In genomic region chr1:41497056-41497440, GRCh38 we compare ENCODE assay signal across 10 cellular contexts. TPM values are rescaled to one million over a fixed set of nuclear protein-coding genes. Genes with fewer than 3 reads are reported as not detected.
DNase-seq lines count a peak whose midpoint lies in the region; ATAC-seq, FAIRE-seq and TF ChIP-seq lines count a peak whose summit lies in the region.
"Had no signal": no experiment of that assay in that cellular context is flagged by ENCODE, and none has a peak within 500 bp of the region (broad histone marks: within the 10 kb centered on the region; RNA-seq: fewer than 3 reads in every experiment).

No MANE protein-coding gene starts in this region.

- CTCF ChIA-PET in IMR-90 (lab: Yijun Ruan, JAX): no interaction called here

- H3K9me1 ChIP-seq in IMR-90 (ENCODE audit: insufficient read depth, low read length): peaks cover 27% of the 10 kb centered on the region

- peak overlapping the region; percentile 74 for H2BK20ac ChIP-seq in IMR-90 (ENCODE audit: low read depth, low read length)

- peak overlapping the region; percentile 89 for H4K5ac ChIP-seq in IMR-90 (ENCODE audit: low read depth, low read length)

- TF ChIP-seq CTCF in IMR-90 (conservative IDR thresholded peaks at IDR 0.05; ENCODE audit: low read depth, low read length): no peak
- TF ChIP-seq CTCF in astrocyte (IDR thresholded peaks at IDR 0.05; ENCODE audit: insufficient read depth, low read depth, low read length): no peak

- peak overlapping the region; percentile 99 for H2AK9ac ChIP-seq in IMR-90 (replicated peaks; ENCODE audit: low read depth, low read length, poor library complexity)

- H3K23ac ChIP-seq in IMR-90 (ENCODE audit: low read depth, low read length): no peak overlapping the region; the same call in 1 of the 2 replicates

- no peak for TF ChIP-seq POLR2A in IMR-90 (IDR thresholded peaks at IDR 0.05; ENCODE audit: low read depth, low read length)

- H2AFZ ChIP-seq in IMR-90 (replicated peaks; ENCODE audit: low read length, poor library complexity) (peak overlapping the region; percentile 82), astrocyte (ENCODE audit: low read depth, low read length) (no peak overlapping the region)

- H3K36me3 Mint-ChIP-seq in astrocyte (ENCODE audit: low read depth, unreplicated experiment): no peaks in the 10 kb centered on the region
- no peaks in the 10 kb centered on the region for H3K36me3 Mint-ChIP-seq in natural killer cell treated with Interleukin-12 subunit alpha and Interleukin-12 subunit beta and Interleukin-15 and Interleukin-18, amount 100 ng/mL, for 72 hours

- dilution Hi-C loops in IMR-90 (cut with HindIII; ENCODE audit: low sequenced_read_pairs, unreplicated experiment): no loop called here

- BruUV-seq in IMR-90 (replicated peaks; lab: Mats Ljungman, UMichigan): no TSS peak

- H3K9me3 ChIP-seq in IMR-90 (ENCODE audit: control insufficient read depth, insufficient read depth, low read length) (no peaks in the 10 kb centered on the region), astrocyte (ENCODE audit: insufficient read depth, low read depth, low read length) (no peaks in the 10 kb centered on the region)

- no peak for DNase-seq in IMR-90
- DNase-seq in astrocyte (ENCODE audit: low read depth): no peak
- peak; percentile 55 for DNase-seq in kidney tubule cell (ENCODE audit: low spot score)
- DNase-seq in NCI-H510A treated with DMSO at 0.1 percent for 48 hours (lab: John Stamatoyannopoulos, UW): no peak
- no peak for DNase-seq in DMS 273 (lab: John Stamatoyannopoulos, UW; ENCODE audit: unreplicated experiment)
- DNase-seq in natural killer cell treated with Interleukin-12 subunit alpha and Interleukin-12 subunit beta and Interleukin-15 and Interleukin-18, amount 100 ng/mL, for 72 hours (ENCODE audit: low spot score): no peak
- no peak for DNase-seq in stimulated activated CD4-positive, alpha-beta T cell treated with anti-CD3 and anti-CD28 coated beads, Interleukin-15, amount 100 ng/mL, for 24 hours
- DNase-seq: NCI-H524 treated with DMSO at 0.1 percent for 48 hours had no signal

- H3K27ac ChIP-seq in IMR-90 (ENCODE audit: insufficient read depth, low read length): no peak overlapping the region; the same call in 1 of the 2 replicates
- peak overlapping the region; percentile 75 for H3K27ac ChIP-seq in astrocyte (ENCODE audit: low read depth, low read length)
- peak overlapping the region; percentile 77 for H3K27ac ChIP-seq in temporal lobe (ENCODE audit: low read depth, low read length)

- peaks cover 2% of the 10 kb centered on the region for H3K9me3 Mint-ChIP-seq in astrocyte (ENCODE audit: unreplicated experiment)
- H3K9me3 Mint-ChIP-seq in natural killer cell treated with Interleukin-12 subunit alpha and Interleukin-12 subunit beta and Interleukin-15 and Interleukin-18, amount 100 ng/mL, for 72 hours: no peaks in the 10 kb centered on the region

- H3K9ac ChIP-seq in IMR-90 (ENCODE audit: low read depth, low read length) (peak overlapping the region; percentile 17; the same call in 1 of the 2 replicates), astrocyte (ENCODE audit: low read length) (peak overlapping the region; percentile 80)

- peaks cover 26% of the 10 kb centered on the region for H3K4me1 Mint-ChIP-seq in astrocyte (ENCODE audit: low read depth, unreplicated experiment)
- no peaks in the 10 kb centered on the region for H3K4me1 Mint-ChIP-seq in natural killer cell treated with Interleukin-12 subunit alpha and Interleukin-12 subunit beta and Interleukin-15 and Interleukin-18, amount 100 ng/mL, for 72 hours (ENCODE audit: low read depth in 2 of 2)

- H2BK5ac ChIP-seq in IMR-90 (ENCODE audit: low read depth, low read length, poor library complexity, severe bottlenecking): peak overlapping the region; percentile 12

- H3K4me3 ChIP-seq in IMR-90 (ENCODE audit: insufficient read depth, low read depth, low read length): no peak overlapping the region
- no peak overlapping the region for H3K4me3 ChIP-seq in astrocyte (ENCODE audit: insufficient read depth, low read depth, low read length)

- H3K4me1 ChIP-seq in IMR-90 (ENCODE audit: control insufficient read depth, insufficient read depth, low read length) (peaks cover 22% of the 10 kb centered on the region), astrocyte (ENCODE audit: insufficient read depth, low read length) (peaks cover 60% of the 10 kb centered on the region)

- peaks cover 7% of the 10 kb centered on the region for H3K27me3 Mint-ChIP-seq in astrocyte (ENCODE audit: low read depth, unreplicated experiment)
- H3K27me3 Mint-ChIP-seq in natural killer cell treated with Interleukin-12 subunit alpha and Interleukin-12 subunit beta and Interleukin-15 and Interleukin-18, amount 100 ng/mL, for 72 hours: peaks cover 0 to 8% of the 10 kb centered on the region in 2 donors

- H4K91ac ChIP-seq in IMR-90 (ENCODE audit: insufficient read depth, low read depth, low read length): peak overlapping the region; percentile 98

- in situ Hi-C loops in IMR-90 (cut with MboI; ENCODE audit: low sequenced_read_pairs): no loop called here

- no peak for ATAC-seq in IMR-90 (ENCODE audit: low read depth)
- ATAC-seq in natural killer cell treated with Interleukin-12 subunit alpha and Interleukin-12 subunit beta and Interleukin-15 and Interleukin-18, amount 100 ng/mL, for 72 hours: no peak

- no peak overlapping the region for H3K4me2 ChIP-seq in IMR-90 (ENCODE audit: low read depth, low read length)
- H3K4me2 ChIP-seq in astrocyte (ENCODE audit: low read length): peak overlapping the region; percentile 76

- H4K8ac ChIP-seq in IMR-90 (ENCODE audit: low read depth in 2 of 2, low read length in 2 of 2): peak overlapping the region; percentile 87 to 97

- H3K4me3 Mint-ChIP-seq in astrocyte (ENCODE audit: unreplicated experiment): no peak overlapping the region
- no peak overlapping the region for H3K4me3 Mint-ChIP-seq in natural killer cell treated with Interleukin-12 subunit alpha and Interleukin-12 subunit beta and Interleukin-15 and Interleukin-18, amount 100 ng/mL, for 72 hours

- 82% methylated on average over 3 of the region's 13 CpGs; no CpG with 5 or more reads in 1 of the 2 experiments for WGBS in IMR-90 (ENCODE audit: extremely low coverage in 2 of 2, insufficient read length in 1 of 2), 2 experiments

- H4K20me1 ChIP-seq in IMR-90 (ENCODE audit: insufficient read depth, low read length) (no peaks in the 10 kb centered on the region; the same call in 1 of the 2 replicates), astrocyte (ENCODE audit: insufficient read depth, low read length) (no peaks in the 10 kb centered on the region)

- intact Hi-C loops in IMR-90 (cut with micrococcal nuclease): no loop called here

- peak overlapping the region; percentile 78 for H3K27ac Mint-ChIP-seq in astrocyte (ENCODE audit: unreplicated experiment)
- H3K27ac Mint-ChIP-seq in natural killer cell treated with Interleukin-12 subunit alpha and Interleukin-12 subunit beta and Interleukin-15 and Interleukin-18, amount 100 ng/mL, for 72 hours: no peak overlapping the region

- H3K18ac ChIP-seq in IMR-90 (ENCODE audit: low read depth, low read length): peak overlapping the region; percentile 56

- TF ChIP-seq RAD21 in IMR-90 (IDR thresholded peaks at IDR 0.05; ENCODE audit: low read length): no peak

- H3K56ac ChIP-seq in IMR-90 (ENCODE audit: extremely low read depth, insufficient read depth, low read length): no peak overlapping the region

- H3K14ac ChIP-seq in IMR-90 (replicated peaks; ENCODE audit: low read depth, low read length): peak overlapping the region; percentile 95

- H2BK15ac ChIP-seq in IMR-90 (ENCODE audit: low read depth, low read length): peak overlapping the region; percentile 89; the same call in 2 of the 3 replicates

- no peaks in the 10 kb centered on the region for H3K36me3 ChIP-seq in IMR-90 (ENCODE audit: control insufficient read depth, insufficient read depth, low read length)
- no peaks in the 10 kb centered on the region for H3K36me3 ChIP-seq in astrocyte (ENCODE audit: insufficient read depth, low read length)

- peak overlapping the region; percentile 94 for H2BK120ac ChIP-seq in IMR-90 (ENCODE audit: low read depth, low read length)

- no peak for FAIRE-seq in astrocyte (lab: Jason Lieb, UNC)

- H3K27me3 ChIP-seq in IMR-90 (ENCODE audit: control insufficient read depth, insufficient read depth, low read length) (no peaks in the 10 kb centered on the region), astrocyte (ENCODE audit: insufficient read depth, low read length) (no peaks in the 10 kb centered on the region)

- H3K79me1 ChIP-seq in IMR-90 (ENCODE audit: low read depth in 1 of 2, low read length in 2 of 2): no peaks in the 10 kb centered on the region

- H3K79me2 ChIP-seq in astrocyte (ENCODE audit: insufficient read depth, low read length): no peaks in the 10 kb centered on the region

- POLR2A ChIA-PET in IMR-90 (lab: Charles Lee; ENCODE audit: unreplicated experiment): interaction anchor here (0.6 kb wide), 2 partner anchors 691 to 778 kb away, joined by 4 read pairs; no protein-coding TSS in a partner anchor

- peak overlapping the region; percentile 92 for H2AK5ac ChIP-seq in IMR-90 (ENCODE audit: low read depth, low read length)

- H3K4ac ChIP-seq in IMR-90 (ENCODE audit: low read depth, low read length): peak overlapping the region; percentile 98

TF ChIP-seq in IMR-90, 13 proteins besides CTCF, POLR2A, EP300 and RAD21:
- TF ChIP-seq RCOR1 (IDR thresholded peaks at IDR 0.05; ENCODE audit: insufficient replicate concordance, low read length): no peak
TF ChIP-seq in IMR-90: peak in this region for 0.

RNA-seq across cellular contexts. Expression of gene EDN2, which starts 12.6 kb away (rescaled TPM):
- not detected in 2 replicates for total RNA-seq in IMR-90 (2012; rRNA removed)
- 0.22 and 0.27 TPM in 2 replicates for polyA plus RNA-seq in IMR-90 (2012; rRNA removed)
- 0.05 and 0.14 TPM in 2 replicates for polyA plus RNA-seq in IMR-90 (2012; cell fraction: cytosol; rRNA removed)
- 0.69 and 1.0 TPM in 2 replicates for polyA plus RNA-seq in IMR-90 (2012; cell fraction: nucleus; rRNA removed; ENCODE audit: low replicate concordance)
- 0.45 TPM in 1 of 2 replicates, not detected in the other for total RNA-seq in astrocyte
- total RNA-seq in temporal lobe: not detected
- total RNA-seq in natural killer cell treated with Interleukin-12 subunit alpha and Interleukin-12 subunit beta and Interleukin-15 and Interleukin-18, amount 100 ng/mL, for 72 hours: not detected
- total RNA-seq: fibroblast of lung had no signal
- polyA plus RNA-seq: fibroblast of lung had no signal
